In the genomic region with DNA sequence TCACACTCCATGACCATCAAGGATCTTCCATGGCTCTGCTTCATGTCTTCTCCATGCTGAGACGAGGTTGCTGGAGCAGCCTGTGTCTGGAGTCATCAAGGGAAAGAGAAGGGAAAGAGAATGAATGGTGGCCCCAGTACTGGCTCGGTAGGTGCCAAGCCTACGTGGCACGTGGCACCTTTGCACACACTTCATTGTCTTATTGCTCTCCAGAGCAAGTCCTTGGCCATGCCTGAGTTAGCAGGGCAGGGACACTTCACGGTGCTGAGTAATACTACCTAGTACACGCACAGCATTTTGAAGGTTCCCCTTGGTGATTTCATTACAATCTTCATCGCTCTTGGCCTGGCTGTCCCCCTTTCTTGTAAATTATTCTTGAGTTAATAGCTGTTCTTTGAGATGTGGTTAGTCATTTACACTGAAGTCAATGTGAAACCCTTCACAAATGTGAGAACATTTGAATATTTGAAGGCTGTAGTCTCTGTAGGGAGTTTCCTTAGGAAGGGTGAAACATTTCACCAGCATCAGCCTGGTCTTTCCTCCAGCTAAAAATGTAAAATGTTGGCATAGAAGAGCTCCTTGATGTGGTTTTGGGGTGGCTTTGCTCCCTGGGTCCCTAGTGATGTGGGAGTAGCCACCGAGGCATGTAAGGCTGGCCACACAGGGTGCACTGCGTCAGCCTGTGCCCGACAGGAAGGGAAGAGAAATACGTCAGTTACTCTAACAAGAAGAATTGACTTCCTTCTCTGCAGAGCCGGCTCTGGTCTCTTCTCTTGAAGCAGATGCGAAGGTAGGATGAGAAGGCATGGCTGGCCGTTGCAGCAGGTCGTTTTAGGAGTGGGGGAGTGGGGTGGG, we compare ENCODE assay signal across 8 cellular contexts. TPM values are rescaled to one million over a fixed set of nuclear protein-coding genes. Genes with fewer than 3 reads are reported as not detected.
DNase-seq lines count a peak whose midpoint lies in the region; ATAC-seq and TF ChIP-seq lines count a peak whose summit lies in the region.

A gene with protein sequence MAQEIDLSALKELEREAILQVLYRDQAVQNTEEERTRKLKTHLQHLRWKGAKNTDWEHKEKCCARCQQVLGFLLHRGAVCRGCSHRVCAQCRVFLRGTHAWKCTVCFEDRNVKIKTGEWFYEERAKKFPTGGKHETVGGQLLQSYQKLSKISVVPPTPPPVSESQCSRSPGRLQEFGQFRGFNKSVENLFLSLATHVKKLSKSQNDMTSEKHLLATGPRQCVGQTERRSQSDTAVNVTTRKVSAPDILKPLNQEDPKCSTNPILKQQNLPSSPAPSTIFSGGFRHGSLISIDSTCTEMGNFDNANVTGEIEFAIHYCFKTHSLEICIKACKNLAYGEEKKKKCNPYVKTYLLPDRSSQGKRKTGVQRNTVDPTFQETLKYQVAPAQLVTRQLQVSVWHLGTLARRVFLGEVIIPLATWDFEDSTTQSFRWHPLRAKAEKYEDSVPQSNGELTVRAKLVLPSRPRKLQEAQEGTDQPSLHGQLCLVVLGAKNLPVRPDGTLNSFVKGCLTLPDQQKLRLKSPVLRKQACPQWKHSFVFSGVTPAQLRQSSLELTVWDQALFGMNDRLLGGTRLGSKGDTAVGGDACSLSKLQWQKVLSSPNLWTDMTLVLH (plus strand): TSS at position 766 of the 855 bp plus-strand sequence. CDS start 13,215 bp downstream, outside the sequence.

- H3K4me1 ChIP-seq in Peyer's patch (peaks cover 0 to 13% (median 7%) of the 10 kb centered on the region in 4 donors), right cardiac atrium (ENCODE audit: control insufficient read depth, insufficient read depth, low read length) (peaks cover 4% of the 10 kb centered on the region), neural progenitor cell (no peaks in the 10 kb centered on the region)

- H3K9me3 Mint-ChIP-seq in neural progenitor cell, result no peaks in the 10 kb centered on the region

- ATAC-seq in GM18873 (IDR thresholded peaks at IDR 0.05; ENCODE audit: low FRiP score, unreplicated experiment) (peak; percentile 51), HG03039 (IDR thresholded peaks at IDR 0.05; ENCODE audit: unreplicated experiment) (peak; percentile 42), right cardiac atrium (no peak)

- DNase-seq in Peyer's patch (peak in 2 of 3 donors; percentile 87 to 93), right cardiac atrium (peak in 1 of 3 donors; percentile 43), neural progenitor cell (ENCODE audit: low spot score) (no peak), DMS114 treated with DMSO at 0.1 percent for 48 hours (lab: John Stamatoyannopoulos, UW; ENCODE audit: unreplicated experiment) (no peak)
- peak; percentile 90 for DNase-seq in activated effector memory CD4-positive, alpha-beta T cell treated with anti-CD3 and anti-CD28 coated beads, Interleukin-2, amount 50 U/mL, for 16 hours
- DNase-seq in stimulated activated CD4-positive, alpha-beta T cell treated with anti-CD3 and anti-CD28 coated beads, Interleukin-4, amount 100 ng/mL, for 24 hours, result peak; percentile 88

- H3K36me3 Mint-ChIP-seq in neural progenitor cell, result no peaks in the 10 kb centered on the region

- no peak for TF ChIP-seq CTCF in Peyer's patch (IDR thresholded peaks at IDR 0.05)
- no peak for TF ChIP-seq CTCF in neural progenitor cell (IDR thresholded peaks at IDR 0.05)

- H3K27me3 ChIP-seq in Peyer's patch (no peaks in the 10 kb centered on the region), right cardiac atrium (ENCODE audit: control insufficient read depth, insufficient read depth) (no peaks in the 10 kb centered on the region), neural progenitor cell (peaks cover 15% of the 10 kb centered on the region)

- H3K9me3 ChIP-seq in Peyer's patch (no peaks in the 10 kb centered on the region), right cardiac atrium (ENCODE audit: control insufficient read depth, low read length) (no peaks in the 10 kb centered on the region), neural progenitor cell (ENCODE audit: low read depth) (no peaks in the 10 kb centered on the region)

- no peaks in the 10 kb centered on the region for H3F3A ChIP-seq in neural progenitor cell (ENCODE audit: low read depth)

- H3K27ac Mint-ChIP-seq in neural progenitor cell, result no peak within 1 kb of the TSS

- H4K20me1 ChIP-seq in neural progenitor cell (ENCODE audit: low read depth), result no peaks in the 10 kb centered on the region

- H2AFZ ChIP-seq in neural progenitor cell (replicated peaks), result no peak within 1 kb of the TSS

- H3K4me1 Mint-ChIP-seq in neural progenitor cell, result peaks cover 27% of the 10 kb centered on the region

- H3K79me2 ChIP-seq in neural progenitor cell (ENCODE audit: low read depth), result no peaks in the 10 kb centered on the region

- H3K27ac ChIP-seq in Peyer's patch (peak within 1 kb of the TSS; percentile 72 to 78 (median 76)), right cardiac atrium (ENCODE audit: low read length) (peak within 1 kb of the TSS; percentile 44), neural progenitor cell (no peak within 1 kb of the TSS)

- peak within 1 kb of the TSS in 3 of 4 donors; percentile 8 to 24 (median 15) for H3K4me3 ChIP-seq in Peyer's patch
- no peak within 1 kb of the TSS for H3K4me3 ChIP-seq in right cardiac atrium (ENCODE audit: low read length)
- H3K4me3 ChIP-seq in neural progenitor cell, result no peak within 1 kb of the TSS

- peak; percentile 62 to 64 for TF ChIP-seq POLR2A in Peyer's patch (IDR thresholded peaks at IDR 0.05)

- H3K4me3 Mint-ChIP-seq in neural progenitor cell, result no peak within 1 kb of the TSS

- intact Hi-C loops in right cardiac atrium (cut with DNase I), result loop anchor here in 1 of 4 donors (10.0 kb wide), 1 partner anchor 45 kb away; no protein-coding TSS in a partner anchor

- no peak within 1 kb of the TSS for H3K4me2 ChIP-seq in neural progenitor cell

- H3K36me3 ChIP-seq in Peyer's patch, result no peaks in the 10 kb centered on the region
- no peaks in the 10 kb centered on the region for H3K36me3 ChIP-seq in neural progenitor cell

- H3K27me3 Mint-ChIP-seq in neural progenitor cell (ENCODE audit: insufficient read depth, low read depth), result peaks cover 15% of the 10 kb centered on the region

- no peak within 1 kb of the TSS for H3K9ac ChIP-seq in neural progenitor cell

- 56% methylated on average over 15 of the region's 15 CpGs for WGBS in right cardiac atrium

RNA-seq across cellular contexts. Expression of the gene that starts here (rescaled TPM):
- total RNA-seq in Peyer's patch, result 10 to 100 TPM in 3 of 4 donors, 1 to 10 TPM in 1; 4.8 to 23.1 (median 11.3) TPM
- total RNA-seq in right cardiac atrium, result 10 to 100 TPM in 2 of 4 donors, 1 to 10 TPM in 2; 5.1 to 10.4 (median 10.0) TPM
- 5.0 TPM for polyA plus RNA-seq in right cardiac atrium
- 0.25 TPM in 1 of 2 replicates, not detected in the other for total RNA-seq in neural progenitor cell (ENCODE audit: low replicate concordance)

Comparison
In these comparisons a context has a peak if more than half of its experiments do, and no peak if none do; other contexts are left out.
1. ATAC-seq: peak in GM18873 (single experiment) and HG03039 (single experiment); none in right cardiac atrium (0 of 2).
2. DNase-seq: peak in Peyer's patch (2 of 3), activated effector memory CD4-positive, alpha-beta T cell treated with anti-CD3 and anti-CD28 coated beads, Interleukin-2, amount 50 U/mL, for 16 hours (single experiment) and stimulated activated CD4-positive, alpha-beta T cell treated with anti-CD3 and anti-CD28 coated beads, Interleukin-4, amount 100 ng/mL, for 24 hours (single experiment); none in neural progenitor cell (single experiment) and DMS114 treated with DMSO at 0.1 percent for 48 hours (single experiment).
3. H3K4me3 ChIP-seq: peak in Peyer's patch (3 of 4); none in right cardiac atrium (single experiment) and neural progenitor cell (single experiment).